In the genomic region with DNA sequence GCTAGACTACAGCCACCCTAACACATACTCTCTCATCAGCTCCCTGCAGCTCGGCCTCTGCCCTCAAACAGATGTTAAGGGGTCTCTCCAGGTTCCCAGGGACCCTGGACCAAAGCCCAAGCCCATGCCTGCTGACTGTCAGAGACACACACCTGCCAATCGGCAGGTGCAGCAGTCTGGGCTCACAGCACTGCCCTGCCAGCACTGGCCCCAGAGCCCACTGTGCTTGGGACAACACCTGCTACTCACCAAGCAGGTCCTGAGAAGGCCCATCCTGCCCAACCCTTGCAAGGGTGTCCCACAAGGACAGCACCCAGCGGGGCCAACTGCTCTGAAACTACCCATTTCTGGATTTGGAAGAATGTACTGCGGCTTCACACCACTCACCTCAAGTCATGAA, we compare ENCODE assay signal across 8 cellular contexts. TPM values are rescaled to one million over a fixed set of nuclear protein-coding genes. Genes with fewer than 3 reads are reported as not detected.
"Had no signal": no experiment of that assay in that cellular context is flagged by ENCODE, and none has a peak within 500 bp of the region (broad histone marks: within the 10 kb centered on the region; RNA-seq: fewer than 3 reads in every experiment).

No MANE protein-coding gene starts in this region.

- H3K9me3 Mint-ChIP-seq: GM23338, H9, IgD-negative memory B cell had no signal

- H2AFZ ChIP-seq: GM23338 had no signal

- H3K4me3 ChIP-seq: GM23338 had no signal

- H3K27ac ChIP-seq: HL-60 had no signal

- H3K27ac Mint-ChIP-seq: GM23338, IgD-negative memory B cell had no signal

- FAIRE-seq: H1, H54, HepG2 had no signal

- DNase-seq: H9, HCEC 1CT had no signal

- H3K27me3 Mint-ChIP-seq: IgD-negative memory B cell had no signal

- H3K4me3 Mint-ChIP-seq: GM23338, H9, IgD-negative memory B cell had no signal

- H3K4me2 ChIP-seq: GM23338 had no signal

- ATAC-seq: GM23338, HepG2 had no signal

RNA-seq across cellular contexts. Expression of a gene that starts 20.2 kb away (rescaled TPM):
- polyA plus RNA-seq: IgD-negative memory B cell had no signal
